Comparison of ENCODE assay signal across 8 cellular contexts in the genomic region with DNA sequence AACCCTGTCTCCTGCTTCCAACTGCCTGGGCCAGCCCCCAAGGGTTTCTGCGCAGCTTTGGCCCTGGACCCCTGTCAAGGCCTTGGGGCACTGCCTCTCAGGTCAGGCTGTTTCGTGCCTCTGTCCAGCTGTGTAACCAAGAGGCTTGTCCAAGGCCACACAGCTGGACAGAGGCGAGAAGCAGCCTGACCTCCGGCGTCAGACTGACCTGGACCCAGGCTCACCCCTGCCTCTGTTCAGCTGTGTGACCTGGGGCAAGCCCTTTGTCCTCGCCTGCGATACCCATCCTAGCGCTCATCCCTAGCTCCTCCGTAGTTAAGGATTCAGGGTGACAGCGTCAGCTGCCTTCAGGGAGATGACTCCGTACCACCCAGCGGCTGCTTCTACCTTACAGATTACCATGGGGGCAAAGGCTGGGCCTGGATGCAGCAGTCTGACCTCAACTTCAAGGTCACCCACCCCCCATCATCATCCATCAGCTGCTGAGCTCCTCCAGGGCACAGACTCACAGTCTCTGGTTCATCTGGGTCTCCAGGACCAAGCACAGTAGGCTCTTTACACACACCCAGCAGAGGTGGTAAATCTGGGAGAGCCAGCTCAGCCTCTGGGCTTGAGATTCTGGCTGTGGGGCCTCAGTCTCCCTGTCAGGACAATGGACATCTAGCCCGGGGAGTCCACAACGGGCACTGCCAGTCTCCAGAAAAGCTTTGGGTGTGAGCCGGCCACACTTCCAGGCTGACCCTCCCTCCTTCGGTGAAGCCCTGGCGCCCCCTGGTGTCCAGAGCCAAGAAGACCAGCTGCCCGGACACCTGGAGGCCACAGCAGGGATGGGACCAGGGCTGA. TPM values are rescaled to one million over a fixed set of nuclear protein-coding genes. Genes with fewer than 3 reads are reported as not detected.
DNase-seq lines count a peak whose midpoint lies in the region; ATAC-seq and TF ChIP-seq lines count a peak whose summit lies in the region.

No MANE protein-coding gene starts in this region.

- H3K9me3 Mint-ChIP-seq in endodermal cell: no peaks in the 10 kb centered on the region

- DNase-seq in GF-D8 (lab: John Stamatoyannopoulos, UW) (peak; percentile 16), NOMO-1 (lab: John Stamatoyannopoulos, UW; ENCODE audit: unreplicated experiment in 2 of 2) (peak; percentile 65 to 72), endodermal cell (peak; percentile 98), midbrain (lab: John Stamatoyannopoulos, UW) (peak; percentile 74), OCI-M2 (lab: John Stamatoyannopoulos, UW; ENCODE audit: unreplicated experiment) (no peak)
- DNase-seq in activated CD8-positive, alpha-beta memory T cell treated with anti-CD3 and anti-CD28 coated beads for 48 hours (ENCODE audit: low read depth in 2 of 3, low spot score in 2 of 3): peak; percentile 56 to 88 (median 83)
- peak; percentile 74 for DNase-seq in stimulated activated CD8-positive, alpha-beta memory T cell treated with anti-CD3 and anti-CD28 coated beads, Interleukin-4, amount 100 ng/mL, for 24 hours (ENCODE audit: low read depth)

- no peaks in the 10 kb centered on the region for H3K27me3 Mint-ChIP-seq in endodermal cell (ENCODE audit: insufficient read depth)

- no peak overlapping the region for H3K27ac ChIP-seq in endodermal cell (ENCODE audit: low read depth, low read length)

- peaks cover 11% of the 10 kb centered on the region for H3K4me1 Mint-ChIP-seq in endodermal cell

- no peaks in the 10 kb centered on the region for H3K27me3 ChIP-seq in endodermal cell (ENCODE audit: control insufficient read depth, insufficient read depth, low read length, poor library complexity, severe bottlenecking)

- H3K4me1 ChIP-seq in endodermal cell (ENCODE audit: control insufficient read depth, insufficient read depth, low read length): peaks cover 7% of the 10 kb centered on the region

- no peaks in the 10 kb centered on the region for H3K9me3 ChIP-seq in endodermal cell (ENCODE audit: control insufficient read depth, low read length)

- ATAC-seq in HG03442 (IDR thresholded peaks at IDR 0.05; ENCODE audit: unreplicated experiment): peak; percentile 56

- no peak overlapping the region for H3K27ac Mint-ChIP-seq in endodermal cell

- no peak overlapping the region for H3K4me3 Mint-ChIP-seq in endodermal cell

- H3K9ac ChIP-seq in endodermal cell (ENCODE audit: extremely low read depth, low read length, poor library complexity, severe bottlenecking): no peak overlapping the region

- H3K36me3 Mint-ChIP-seq in endodermal cell (ENCODE audit: low read depth): no peaks in the 10 kb centered on the region

- peak; percentile 95 for TF ChIP-seq CTCF in endodermal cell (conservative IDR thresholded peaks at IDR 0.05)

- no peak overlapping the region for H3K4me3 ChIP-seq in endodermal cell (ENCODE audit: low read length)

- H3K36me3 ChIP-seq in endodermal cell (ENCODE audit: control insufficient read depth, insufficient read depth, low read length): no peaks in the 10 kb centered on the region

- whole genome bisulfite sequencing in endodermal cell (ENCODE audit: insufficient coverage in 1 of 2, insufficient read length in 1 of 2), 2 experiments: 68 to 81% methylated on average over 13 to 18 of the region's 18 CpGs

RNA-seq across cellular contexts. Expression of gene AK1, which starts 7.9 kb away (rescaled TPM):
- total RNA-seq in endodermal cell: 10 to 100 TPM; 19.0 to 22.8 TPM
- 58.2 TPM for polyA plus RNA-seq in endodermal cell (2013, experiment 1 of 2)
- polyA plus RNA-seq in endodermal cell (2013, experiment 2 of 2): 50.8 TPM

RNA-seq across cellular contexts. Expression of gene ENG, which starts 15.1 kb away (rescaled TPM):
- total RNA-seq in endodermal cell: 1 to 10 TPM; 2.2 to 2.4 TPM
- polyA plus RNA-seq in endodermal cell (2013, experiment 1 of 2): 1.2 TPM
- 0.95 TPM for polyA plus RNA-seq in endodermal cell (2013, experiment 2 of 2)

RNA-seq across cellular contexts. Expression of gene ST6GALNAC6, which starts 29.9 kb away (rescaled TPM):
- total RNA-seq in endodermal cell: 10 to 100 TPM; 42.3 to 44.2 TPM
- 25.4 TPM for polyA plus RNA-seq in endodermal cell (2013, experiment 1 of 2)
- polyA plus RNA-seq in endodermal cell (2013, experiment 2 of 2): 26.0 TPM

RNA-seq across cellular contexts. Expression of gene ST6GALNAC4, which starts 47.3 kb away (rescaled TPM):
- 10 to 100 TPM in 1 of 2 donors, 1 to 10 TPM in 1; 8.3 to 12.7 TPM for total RNA-seq in endodermal cell
- polyA plus RNA-seq in endodermal cell (2013, experiment 1 of 2): 14.6 TPM
- polyA plus RNA-seq in endodermal cell (2013, experiment 2 of 2): 15.4 TPM
